1 cellular context compared by ENCODE assay signal in genomic region chr10:71252195-71252594, GRCh38.
A peak's percentile ranks its signal among the peaks of the same experiment; 100 is the strongest.
TF ChIP-seq lines count a peak whose summit lies in the region.

No MANE protein-coding gene starts in this region.

TF ChIP-seq in HEK293, 187 proteins besides CTCF, POLR2A, EP300 and RAD21 (continued from another document):
- 0 out of 2 replicates have a peak, but pooled peaks have one; percentile 21 for TF ChIP-seq KLF10 (tag by site-specific recombination; IDR thresholded peaks at IDR 0.05)
